Comparison of ENCODE assay signal across 1 cellular context in genomic region chr10:70596860-70597809, GRCh38.
TF ChIP-seq lines count a peak whose summit lies in the region.

No MANE protein-coding gene starts in this region.

TF ChIP-seq in WTC11, 78 proteins besides CTCF, POLR2A, EP300 and RAD21 (continued from another document):
- TF ChIP-seq ERG (CRISPR knock-in tag; IDR thresholded peaks at IDR 0.05) (no peak), NR2C2 (CRISPR knock-in tag; IDR thresholded peaks at IDR 0.05) (no peak)
- TF ChIP-seq, protein P1, sequence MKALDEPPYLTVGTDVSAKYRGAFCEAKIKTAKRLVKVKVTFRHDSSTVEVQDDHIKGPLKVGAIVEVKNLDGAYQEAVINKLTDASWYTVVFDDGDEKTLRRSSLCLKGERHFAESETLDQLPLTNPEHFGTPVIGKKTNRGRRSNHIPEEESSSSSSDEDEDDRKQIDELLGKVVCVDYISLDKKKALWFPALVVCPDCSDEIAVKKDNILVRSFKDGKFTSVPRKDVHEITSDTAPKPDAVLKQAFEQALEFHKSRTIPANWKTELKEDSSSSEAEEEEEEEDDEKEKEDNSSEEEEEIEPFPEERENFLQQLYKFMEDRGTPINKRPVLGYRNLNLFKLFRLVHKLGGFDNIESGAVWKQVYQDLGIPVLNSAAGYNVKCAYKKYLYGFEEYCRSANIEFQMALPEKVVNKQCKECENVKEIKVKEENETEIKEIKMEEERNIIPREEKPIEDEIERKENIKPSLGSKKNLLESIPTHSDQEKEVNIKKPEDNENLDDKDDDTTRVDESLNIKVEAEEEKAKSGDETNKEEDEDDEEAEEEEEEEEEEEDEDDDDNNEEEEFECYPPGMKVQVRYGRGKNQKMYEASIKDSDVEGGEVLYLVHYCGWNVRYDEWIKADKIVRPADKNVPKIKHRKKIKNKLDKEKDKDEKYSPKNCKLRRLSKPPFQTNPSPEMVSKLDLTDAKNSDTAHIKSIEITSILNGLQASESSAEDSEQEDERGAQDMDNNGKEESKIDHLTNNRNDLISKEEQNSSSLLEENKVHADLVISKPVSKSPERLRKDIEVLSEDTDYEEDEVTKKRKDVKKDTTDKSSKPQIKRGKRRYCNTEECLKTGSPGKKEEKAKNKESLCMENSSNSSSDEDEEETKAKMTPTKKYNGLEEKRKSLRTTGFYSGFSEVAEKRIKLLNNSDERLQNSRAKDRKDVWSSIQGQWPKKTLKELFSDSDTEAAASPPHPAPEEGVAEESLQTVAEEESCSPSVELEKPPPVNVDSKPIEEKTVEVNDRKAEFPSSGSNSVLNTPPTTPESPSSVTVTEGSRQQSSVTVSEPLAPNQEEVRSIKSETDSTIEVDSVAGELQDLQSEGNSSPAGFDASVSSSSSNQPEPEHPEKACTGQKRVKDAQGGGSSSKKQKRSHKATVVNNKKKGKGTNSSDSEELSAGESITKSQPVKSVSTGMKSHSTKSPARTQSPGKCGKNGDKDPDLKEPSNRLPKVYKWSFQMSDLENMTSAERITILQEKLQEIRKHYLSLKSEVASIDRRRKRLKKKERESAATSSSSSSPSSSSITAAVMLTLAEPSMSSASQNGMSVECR (CRISPR knock-in tag; IDR thresholded peaks at IDR 0.05; ENCODE audit: borderline replicate concordance) = no peak
